27 cellular contexts compared by ENCODE assay signal in the genomic region with DNA sequence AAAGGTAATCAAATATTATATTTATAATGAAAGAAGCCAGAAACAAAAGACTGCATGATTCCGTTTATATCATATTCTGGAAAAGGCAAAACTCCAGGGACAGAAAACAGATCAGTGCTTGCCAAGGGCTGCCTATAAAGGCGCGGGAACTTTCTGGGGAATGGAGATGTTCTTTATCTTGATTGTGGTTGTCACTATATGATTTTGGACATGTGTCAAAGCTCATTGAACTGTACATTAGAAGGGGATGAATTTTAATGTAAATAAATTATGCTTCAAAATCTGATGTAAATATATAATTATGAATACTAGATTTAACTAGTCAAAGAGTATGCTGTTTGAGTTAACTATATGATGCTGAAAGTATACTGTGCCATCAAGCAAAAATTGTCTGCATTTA.
"Had no signal": no experiment of that assay in that cellular context is flagged by ENCODE, and none has a peak within 500 bp of the region (broad histone marks: within the 10 kb centered on the region; RNA-seq: fewer than 3 reads in every experiment).

No MANE protein-coding gene starts in this region.

- H3K36me3 ChIP-seq: ascending aorta, cardiac muscle cell, SJCRH30, WERI-Rb-1 had no signal

- DNase-seq: activated CD4-positive, alpha-beta T cell treated with anti-CD3 and anti-CD28 coated beads for 1 hour; activated CD4-positive, alpha-beta T cell treated with anti-CD3 and anti-CD28 coated beads, Interleukin-2, amount 10 ng/mL, durations not matched to agents 7 days and 5 days; activated CD4-positive, alpha-beta T cell treated with anti-CD3 and anti-CD28 coated beads, Interleukin-2, amount 50 U/mL, for 48 hours; activated CD4-positive, CD25-positive, alpha-beta regulatory T cell; activated CD8-positive, alpha-beta T cell treated with anti-CD3 and anti-CD28 coated beads, Interleukin-2, amount 10 ng/mL, durations not matched to agents 7 days and 5 days; activated effector memory CD4-positive, alpha-beta T cell treated with Interleukin-2 at 50 U/mL for 16 hours; activated naive CD4-positive, alpha-beta T cell treated with anti-CD3 and anti-CD28 coated beads, Interleukin-2, amount 10 ng/mL, durations not matched to agents 7 days and 5 days; activated T-cell treated with anti-CD3 and anti-CD28 coated beads, Interleukin-2, amount 50 U/mL, for 24 hours; amygdala; IMR-90; MM.1S; MV-4-11; NCI-H1092; NCI-H1436 treated with DMSO at 0.1 percent for 48 hours; NCI-H1694 treated with DMSO at 0.1 percent for 48 hours; NCI-H2029; NCI-H345; NCI-H524 treated with DMSO at 0.1 percent for 48 hours; Right ventricle myocardium superior; SJCRH30; T1000; WERI-Rb-1 had no signal

- H3K27me3 ChIP-seq: ascending aorta, cardiac muscle cell, SJCRH30 had no signal

- H3K27me3 Mint-ChIP-seq: activated naive CD8-positive, alpha-beta T cell; central memory CD8-positive, alpha-beta T cell had no signal

- H3K27ac ChIP-seq: ascending aorta, cardiac muscle cell, SJCRH30, WERI-Rb-1 had no signal

- H3K27ac Mint-ChIP-seq: activated CD4-positive, alpha-beta T cell treated with anti-CD3 and anti-CD28 coated beads, Interleukin-2, amount 10 ng/mL, durations not matched to agents 7 days and 5 days; activated CD8-positive, alpha-beta T cell treated with anti-CD3 and anti-CD28 coated beads, Interleukin-2, amount 10 ng/mL, durations not matched to agents 7 days and 5 days had no signal

- H3K9me3 Mint-ChIP-seq: activated CD4-positive, alpha-beta T cell treated with anti-CD3 and anti-CD28 coated beads, Interleukin-2, amount 10 ng/mL, durations not matched to agents 7 days and 5 days; activated naive CD4-positive, alpha-beta T cell treated with anti-CD3 and anti-CD28 coated beads, Interleukin-2, amount 10 ng/mL, durations not matched to agents 7 days and 5 days; activated T-cell treated with anti-CD3 and anti-CD28 coated beads, Interleukin-2, amount 50 U/mL, for 24 hours; central memory CD8-positive, alpha-beta T cell had no signal

- ATAC-seq: activated CD8-positive, alpha-beta T cell treated with anti-CD3 and anti-CD28 coated beads, Interleukin-2, amount 10 ng/mL, durations not matched to agents 7 days and 5 days; K562 had no signal

- H3K9me3 ChIP-seq: ascending aorta had no signal

- H3K36me3 Mint-ChIP-seq: activated naive CD4-positive, alpha-beta T cell treated with anti-CD3 and anti-CD28 coated beads, Interleukin-2, amount 10 ng/mL, durations not matched to agents 7 days and 5 days; activated naive CD8-positive, alpha-beta T cell had no signal

- H3K4me3 Mint-ChIP-seq: activated CD4-positive, alpha-beta T cell treated with anti-CD3 and anti-CD28 coated beads, Interleukin-2, amount 10 ng/mL, durations not matched to agents 7 days and 5 days; activated CD8-positive, alpha-beta T cell treated with anti-CD3 and anti-CD28 coated beads, Interleukin-2, amount 10 ng/mL, durations not matched to agents 7 days and 5 days; activated naive CD4-positive, alpha-beta T cell treated with anti-CD3 and anti-CD28 coated beads, Interleukin-2, amount 10 ng/mL, durations not matched to agents 7 days and 5 days; central memory CD8-positive, alpha-beta T cell had no signal

- H3K4me3 ChIP-seq: ascending aorta, cardiac muscle cell, K562, SJCRH30 had no signal

- H3K4me1 ChIP-seq: ascending aorta, SJCRH30 had no signal
